Comparison of ENCODE assay signal across 9 cellular contexts in genomic region chr17:68378202-68379149, GRCh38.
DNase-seq lines count a peak whose midpoint lies in the region; ATAC-seq and TF ChIP-seq lines count a peak whose summit lies in the region.
"Had no signal": no experiment of that assay in that cellular context is flagged by ENCODE, and none has a peak within 500 bp of the region (broad histone marks: within the 10 kb centered on the region; RNA-seq: fewer than 3 reads in every experiment).

No MANE protein-coding gene starts in this region.

- peaks cover 20% of the 10 kb centered on the region for H3K4me1 Mint-ChIP-seq in mesothelial cell of epicardium
- peaks cover 19% of the 10 kb centered on the region for H3K4me1 Mint-ChIP-seq in activated CD8-positive, alpha-beta memory T cell treated with anti-CD3 and anti-CD28 coated beads, Interleukin-2, amount 10 ng/mL, durations not matched to agents 7 days and 5 days

- no peak overlapping the region for H3K4me3 ChIP-seq in ectodermal cell (ENCODE audit: insufficient read depth, low read depth, low read length)
- no peak overlapping the region for H3K4me3 ChIP-seq in urinary bladder (ENCODE audit: low read depth, low read length)

- no peaks in the 10 kb centered on the region for H3K27me3 ChIP-seq in ectodermal cell (ENCODE audit: control insufficient read depth, insufficient read depth, low read length, poor library complexity, severe bottlenecking)
- H3K27me3 ChIP-seq in foreskin keratinocyte, result no peaks in the 10 kb centered on the region

- no peaks in the 10 kb centered on the region for H3K27me3 Mint-ChIP-seq in mesothelial cell of epicardium (ENCODE audit: low read depth)
- H3K27me3 Mint-ChIP-seq in activated CD8-positive, alpha-beta memory T cell treated with anti-CD3 and anti-CD28 coated beads, Interleukin-2, amount 10 ng/mL, durations not matched to agents 7 days and 5 days, result no peaks in the 10 kb centered on the region

- no peak for TF ChIP-seq CTCF in mesothelial cell of epicardium (IDR thresholded peaks at IDR 0.05; ENCODE audit: unreplicated experiment)
- TF ChIP-seq CTCF in foreskin keratinocyte (conservative IDR thresholded peaks at IDR 0.05), result no peak

- DNase-seq in COLO668 (lab: John Stamatoyannopoulos, UW; ENCODE audit: unreplicated experiment) (peak; percentile 44), NCI-H2171 treated with DMSO at 0.1 percent for 48 hours (lab: John Stamatoyannopoulos, UW) (peak; percentile 81), mesothelial cell of epicardium (ENCODE audit: low spot score in 2 of 2, unreplicated experiment in 2 of 2) (peak in 1 of 2 experiments; percentile 45), NCI-H1105 treated with DMSO at 0.1 percent for 48 hours (lab: John Stamatoyannopoulos, UW) (no peak), foreskin keratinocyte (no peak)
- DNase-seq in activated CD8-positive, alpha-beta memory T cell treated with anti-CD3 and anti-CD28 coated beads, Interleukin-2, amount 10 ng/mL, durations not matched to agents 7 days and 5 days, result no peak

- H3K36me3 ChIP-seq in ectodermal cell (ENCODE audit: control insufficient read depth, insufficient read depth, low read length) (no peaks in the 10 kb centered on the region), urinary bladder (ENCODE audit: insufficient read depth) (no peaks in the 10 kb centered on the region)

- ATAC-seq in activated CD8-positive, alpha-beta memory T cell treated with anti-CD3 and anti-CD28 coated beads, Interleukin-2, amount 10 ng/mL, durations not matched to agents 7 days and 5 days, result no peak
- ATAC-seq in foreskin keratinocyte, result no peak

- peak overlapping the region; percentile 11 for H3K4me3 Mint-ChIP-seq in mesothelial cell of epicardium
- no peak overlapping the region for H3K4me3 Mint-ChIP-seq in activated CD8-positive, alpha-beta memory T cell treated with anti-CD3 and anti-CD28 coated beads, Interleukin-2, amount 10 ng/mL, durations not matched to agents 7 days and 5 days

- H3K27ac ChIP-seq in ectodermal cell (ENCODE audit: insufficient read depth, low read depth, low read length, poor library complexity, severe bottlenecking) (peak overlapping the region; percentile 46), urinary bladder (ENCODE audit: low read depth) (peak overlapping the region; percentile 92), foreskin keratinocyte (no peak overlapping the region)
- H3K27ac ChIP-seq: epithelial cell of prostate had no signal

- WGBS in ectodermal cell, 2 experiments, result 43 to 44% methylated on average over 23 of the region's 23 CpGs
- WGBS in urinary bladder, result 23% methylated on average over 23 of the region's 23 CpGs

- H3K36me3 Mint-ChIP-seq in mesothelial cell of epicardium, result no peaks in the 10 kb centered on the region
- peaks cover 27% of the 10 kb centered on the region for H3K36me3 Mint-ChIP-seq in activated CD8-positive, alpha-beta memory T cell treated with anti-CD3 and anti-CD28 coated beads, Interleukin-2, amount 10 ng/mL, durations not matched to agents 7 days and 5 days

- H3K9me3 ChIP-seq in ectodermal cell (ENCODE audit: control insufficient read depth, low read length), result no peaks in the 10 kb centered on the region

- CTCF ChIA-PET in activated CD8-positive, alpha-beta memory T cell treated with anti-CD3 and anti-CD28 coated beads, Interleukin-2, amount 10 ng/mL, durations not matched to agents 7 days and 5 days (lab: Charles Lee), result no interaction called here

- H3K4me1 ChIP-seq in ectodermal cell (ENCODE audit: control insufficient read depth, insufficient read depth, low read length) (peaks cover 12% of the 10 kb centered on the region), urinary bladder (ENCODE audit: insufficient read depth) (no peaks in the 10 kb centered on the region), foreskin keratinocyte (no peaks in the 10 kb centered on the region)

- peak overlapping the region; percentile 81 for H3K27ac Mint-ChIP-seq in mesothelial cell of epicardium
- no peak overlapping the region for H3K27ac Mint-ChIP-seq in activated CD8-positive, alpha-beta memory T cell treated with anti-CD3 and anti-CD28 coated beads, Interleukin-2, amount 10 ng/mL, durations not matched to agents 7 days and 5 days

- no peaks in the 10 kb centered on the region for H3K9me3 Mint-ChIP-seq in mesothelial cell of epicardium
- no peaks in the 10 kb centered on the region for H3K9me3 Mint-ChIP-seq in activated CD8-positive, alpha-beta memory T cell treated with anti-CD3 and anti-CD28 coated beads, Interleukin-2, amount 10 ng/mL, durations not matched to agents 7 days and 5 days (ENCODE audit: low read depth)

Comparison
In these comparisons a context has a peak if more than half of its experiments do, and no peak if none do; other contexts are left out.
1. DNase-seq: peak in COLO668 (single experiment) and NCI-H2171 treated with DMSO at 0.1 percent for 48 hours (single experiment); none in NCI-H1105 treated with DMSO at 0.1 percent for 48 hours (single experiment), activated CD8-positive, alpha-beta memory T cell treated with anti-CD3 and anti-CD28 coated beads, Interleukin-2, amount 10 ng/mL, durations not matched to agents 7 days and 5 days (single experiment) and foreskin keratinocyte (0 of 2).